Comparison of ENCODE assay signal across 8 cellular contexts in the genomic region with DNA sequence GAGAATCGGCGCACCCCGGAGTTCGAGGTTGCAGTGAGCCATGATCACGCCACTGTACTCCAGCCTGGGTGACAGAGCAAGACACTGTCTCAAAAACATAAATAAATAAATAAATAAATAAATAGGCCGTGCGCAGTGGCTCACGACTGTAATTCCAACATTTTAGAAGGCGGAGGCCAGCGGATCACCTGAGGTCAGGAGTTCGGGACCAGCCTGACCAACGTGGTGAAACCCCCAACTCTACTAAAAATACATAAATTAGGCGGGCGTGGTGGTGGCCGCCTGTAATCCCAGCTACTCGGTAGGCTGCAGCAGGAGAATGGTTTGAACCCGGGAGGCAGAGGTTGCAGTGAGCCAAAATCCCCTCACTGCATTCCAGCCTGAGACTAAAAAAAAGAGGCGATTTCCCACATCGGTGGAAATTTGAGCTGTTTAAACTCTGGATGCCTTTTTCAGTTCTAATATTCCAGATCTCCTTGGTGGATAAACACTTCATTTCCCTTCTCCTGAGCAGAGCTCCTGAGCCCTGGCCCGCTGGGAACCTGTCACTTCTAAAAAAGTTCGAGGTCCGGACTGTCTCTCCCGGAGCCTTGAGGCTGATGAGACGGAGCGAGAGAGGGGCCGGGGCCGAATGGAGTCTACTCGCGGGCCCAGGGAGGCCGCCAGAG. TPM values are rescaled to one million over a fixed set of nuclear protein-coding genes. Genes with fewer than 3 reads are reported as not detected.
DNase-seq lines count a peak whose midpoint lies in the region; ATAC-seq and TF ChIP-seq lines count a peak whose summit lies in the region.

No MANE protein-coding gene starts in this region.

- DNase-seq in SJCRH30 (no peak), fibroblast of mammary gland (ENCODE audit: low read depth) (no peak), skeletal muscle cell (ENCODE audit: low read depth) (no peak), C1 segment of cervical spinal cord (lab: John Stamatoyannopoulos, UW) (no peak), COLO668 (lab: John Stamatoyannopoulos, UW; ENCODE audit: unreplicated experiment) (no peak)

- H3K27me3 ChIP-seq in SJCRH30: no peaks in the 10 kb centered on the region

- peak; percentile 55 for ATAC-seq in GM21576 (IDR thresholded peaks at IDR 0.05; ENCODE audit: unreplicated experiment)
- ATAC-seq in GM19324 (IDR thresholded peaks at IDR 0.05; ENCODE audit: low FRiP score, unreplicated experiment): no peak
- no peak for ATAC-seq in GM21717 (IDR thresholded peaks at IDR 0.05; ENCODE audit: unreplicated experiment)

- no peaks in the 10 kb centered on the region for H3K36me3 ChIP-seq in SJCRH30

- peak overlapping the region; percentile 45; the same call in 1 of the 2 replicates for H3K27ac ChIP-seq in SJCRH30

- H3K9me3 ChIP-seq in SJCRH30 (replicated peaks): no peaks in the 10 kb centered on the region

- peak overlapping the region; percentile 83 for H3K4me3 ChIP-seq in SJCRH30
- peak overlapping the region; percentile 74 for H3K4me3 ChIP-seq in fibroblast of mammary gland (ENCODE audit: control insufficient read depth, low read depth, low read length)
- H3K4me3 ChIP-seq in skeletal muscle cell (ENCODE audit: low read depth, low read length): peak overlapping the region; percentile 54

- TF ChIP-seq CTCF in fibroblast of mammary gland (conservative IDR thresholded peaks at IDR 0.05; ENCODE audit: control insufficient read depth, insufficient read depth, low read depth, low read length): peak; percentile 80

- H3K4me1 ChIP-seq in SJCRH30: peaks cover 8% of the 10 kb centered on the region; the same call in 1 of the 2 replicates

RNA-seq across cellular contexts. Expression of a gene that starts 2.0 kb away (rescaled TPM):
- total RNA-seq in SJCRH30 (2014; rRNA removed; shearing (Covaris generic)): 25.3 and 25.6 TPM in 2 replicates

RNA-seq across cellular contexts. Expression of a gene that starts 25.0 kb away (rescaled TPM):
- total RNA-seq in SJCRH30 (2014; rRNA removed; shearing (Covaris generic)): 0.18 and 0.26 TPM in 2 replicates

RNA-seq across cellular contexts. Expression of a gene that starts 27.1 kb away (rescaled TPM):
- total RNA-seq in SJCRH30 (2014; rRNA removed; shearing (Covaris generic)): 5.8 and 6.1 TPM in 2 replicates

RNA-seq across cellular contexts. Expression of a gene that starts 38.8 kb away (rescaled TPM):
- 94.8 and 101 TPM in 2 replicates for total RNA-seq in SJCRH30 (2014; rRNA removed; shearing (Covaris generic))

RNA-seq across cellular contexts. Expression of a gene that starts 57.8 kb away (rescaled TPM):
- 0.08 and 0.15 TPM in 2 replicates for total RNA-seq in SJCRH30 (2014; rRNA removed; shearing (Covaris generic))
